25 cellular contexts compared by ENCODE assay signal in the genomic region with DNA sequence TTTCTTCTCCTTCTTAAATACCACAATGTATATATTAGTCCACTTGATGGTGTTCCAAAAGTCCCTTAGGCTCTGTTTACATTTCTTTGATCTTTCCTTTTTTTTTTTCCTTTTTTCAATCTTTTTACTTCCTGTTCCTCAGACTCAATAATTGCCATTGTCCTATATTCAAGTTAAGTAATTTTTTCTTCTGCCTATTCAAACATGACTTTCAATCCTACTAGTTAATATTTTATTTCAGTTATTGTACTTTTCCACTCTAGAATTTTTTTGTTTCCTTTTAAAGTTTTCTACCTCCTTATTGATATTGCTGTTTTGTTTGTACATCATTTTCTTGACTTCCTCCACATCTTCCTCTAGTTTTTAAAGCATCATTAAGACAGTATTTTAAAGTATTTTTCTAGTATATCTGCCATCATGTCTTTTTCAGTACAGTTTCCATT.
"Had no signal": no experiment of that assay in that cellular context is flagged by ENCODE, and none has a peak within 500 bp of the region (broad histone marks: within the 10 kb centered on the region; RNA-seq: fewer than 3 reads in every experiment).

No MANE protein-coding gene starts in this region.

- H3K27me3 ChIP-seq: brain microvascular endothelial cell, left lung, right atrium auricular region, testis, upper lobe of right lung had no signal

- H3K9me3 ChIP-seq: esophagus squamous epithelium, left lung, mucosa of descending colon, right atrium auricular region, testis, upper lobe of right lung had no signal

- H3K27me3 Mint-ChIP-seq: T-cell had no signal

- FAIRE-seq: endothelial cell of umbilical vein, kidney had no signal

- H3K4me3 Mint-ChIP-seq: activated T-cell treated with anti-CD3 and anti-CD28 coated beads, Interleukin-2, amount 50 U/mL, for 4 hours; central memory CD8-positive, alpha-beta T cell; T-cell had no signal

- H3K36me3 Mint-ChIP-seq: naive thymus-derived CD4-positive, alpha-beta T cell; T-cell had no signal

- ATAC-seq: activated CD4-positive, CD25-positive, alpha-beta regulatory T cell treated with anti-CD3 and anti-CD28 coated beads, Interleukin-2, amount 50 U/mL, for 24 hours; activated T-cell treated with anti-CD3 and anti-CD28 coated beads, Interleukin-2, amount 50 U/mL, for 4 hours; left lung; mucosa of descending colon; naive thymus-derived CD4-positive, alpha-beta T cell; T-cell; upper lobe of right lung had no signal

- H3K4me1 ChIP-seq: left lung, right atrium auricular region, testis, upper lobe of right lung had no signal

- H3K27ac ChIP-seq: brain microvascular endothelial cell, coronary artery, esophagus squamous epithelium, left lung, right atrium auricular region, skin epidermis, testis, upper lobe of right lung had no signal

- H3K4me3 ChIP-seq: coronary artery, esophagus squamous epithelium, left lung, mucosa of descending colon, right atrium auricular region, skin epidermis, testis, upper lobe of right lung had no signal

- H3K9me3 Mint-ChIP-seq: activated T-cell treated with anti-CD3 and anti-CD28 coated beads, Interleukin-2, amount 50 U/mL, for 4 hours; central memory CD8-positive, alpha-beta T cell; T-cell had no signal

- H3K36me3 ChIP-seq: brain microvascular endothelial cell, esophagus squamous epithelium, left lung, right atrium auricular region, upper lobe of right lung had no signal

- DNase-seq: activated CD4-positive, alpha-beta T cell treated with anti-CD3 and anti-CD28 coated beads, Interleukin-2, amount 50 U/mL, for 48 hours; activated gamma-delta T cell; activated T-cell treated with anti-CD3 and anti-CD28 coated beads, Interleukin-2, amount 50 U/mL, for 4 hours; anterior cingulate cortex; brain microvascular endothelial cell; effector CD4-positive, alpha-beta T cell; esophagus squamous epithelium; hypothalamus; kidney; left lung; mammary epithelial cell; mucosa of descending colon; naive thymus-derived CD4-positive, alpha-beta T cell; stimulated activated CD4-positive, alpha-beta T cell treated with anti-CD3 and anti-CD28 coated beads, Interleukin-4, amount 100 ng/mL, for 24 hours; stimulated activated naive CD4-positive, alpha-beta T cell treated with Interleukin-2 at 50 U/mL for 16 hours; T-cell; T1000; testis; upper lobe of right lung had no signal

- H3K27ac Mint-ChIP-seq: T-cell had no signal
